Comparison of ENCODE assay signal across 8 cellular contexts in the genomic region with DNA sequence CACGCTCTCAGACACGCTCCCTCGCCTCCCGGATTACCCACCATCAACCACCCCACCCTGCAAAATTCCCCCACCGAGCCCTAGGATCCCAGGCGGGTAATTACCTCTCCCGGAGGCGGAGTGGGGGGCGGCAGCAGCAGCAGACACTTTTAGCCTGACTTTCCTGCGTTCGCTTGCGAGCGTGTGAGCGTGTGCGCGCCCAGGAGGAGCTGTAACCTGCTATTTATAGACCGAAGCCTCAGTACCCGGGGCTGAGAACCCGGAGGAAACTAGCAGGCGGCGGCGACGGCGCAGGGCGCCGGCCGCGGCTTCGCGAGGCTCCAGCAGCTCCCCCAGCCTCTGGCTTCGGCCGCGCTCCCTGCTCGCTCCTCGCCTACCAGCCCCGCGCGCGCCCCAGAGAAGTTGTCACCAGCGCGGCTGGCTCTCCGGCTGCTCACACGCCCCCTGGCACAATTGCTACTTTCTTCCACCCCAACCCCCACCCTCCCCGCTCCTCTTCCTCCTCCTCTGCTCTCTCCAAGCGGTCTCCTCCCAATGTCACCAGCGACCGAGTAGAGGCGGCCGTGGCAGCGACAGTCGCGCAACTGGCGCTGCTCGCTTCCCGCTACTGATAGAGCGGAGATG.
DNase-seq lines count a peak whose midpoint lies in the region; ATAC-seq and TF ChIP-seq lines count a peak whose summit lies in the region.

A gene (minus strand): TSS at position 197 of the 624 bp plus-strand sequence.

- ATAC-seq in HG03025 (IDR thresholded peaks at IDR 0.05; ENCODE audit: low FRiP score, unreplicated experiment): no peak

- no peak for TF ChIP-seq CTCF in epithelial cell of esophagus (IDR thresholded peaks at IDR 0.05; ENCODE audit: insufficient read depth, low read depth, low read length, missing control alignments)

- peak; percentile 7 for DNase-seq in NCI-H2107 treated with DMSO at 0.1 percent for 48 hours (lab: John Stamatoyannopoulos, UW; ENCODE audit: unreplicated experiment)
- no peak for DNase-seq in NCI-H2107 (lab: John Stamatoyannopoulos, UW)
- peak; percentile 39 for DNase-seq in NCI-H345 (lab: John Stamatoyannopoulos, UW)
- DNase-seq in activated T-cell treated with anti-CD3 and anti-CD28 coated beads for 4 hours: peak; percentile 40
- DNase-seq in epithelial cell of esophagus (ENCODE audit: low read depth): peak; percentile 63
- DNase-seq in middle frontal gyrus (ENCODE audit: extremely low spot score, low spot score): peak; percentile 24
- peak; percentile 66 for DNase-seq in stimulated activated CD8-positive, alpha-beta memory T cell treated with anti-CD3 and anti-CD28 coated beads, Interleukin-4, amount 100 ng/mL, for 48 hours

- peak within 1 kb of the TSS; percentile 63 for H3K4me3 ChIP-seq in epithelial cell of esophagus (ENCODE audit: low read length)
